ENCODE assay signal across 16 cellular contexts in the genomic region with DNA sequence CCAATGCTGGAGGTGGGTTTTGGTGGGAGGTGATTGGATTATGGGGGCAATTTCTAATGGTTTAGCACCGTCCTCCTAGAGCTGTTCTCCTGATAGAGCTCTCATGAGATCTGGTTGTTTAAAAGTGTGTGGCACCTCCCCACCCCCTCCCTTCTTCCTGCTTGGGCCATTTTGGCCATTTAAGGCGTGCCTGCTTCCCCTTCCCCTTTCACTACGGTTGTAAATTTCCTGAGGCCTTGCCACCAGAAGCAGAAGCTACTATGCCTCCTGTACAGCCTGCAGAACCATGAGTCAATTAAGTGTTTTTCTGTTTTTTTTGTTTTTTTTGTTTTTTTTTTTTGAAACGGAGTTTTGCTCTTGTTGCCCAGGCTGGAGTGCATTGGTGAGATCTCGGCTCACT.
A peak's percentile ranks its signal among the peaks of the same experiment; 100 is the strongest.
DNase-seq lines count a peak whose midpoint lies in the region; ATAC-seq and TF ChIP-seq lines count a peak whose summit lies in the region.
"Had no signal": no experiment of that assay in that cellular context is flagged by ENCODE, and none has a peak within 500 bp of the region (broad histone marks: within the 10 kb centered on the region; RNA-seq: fewer than 3 reads in every experiment).

No MANE protein-coding gene starts in this region.

- H3K9me3 Mint-ChIP-seq in endothelial cell (ENCODE audit: unreplicated experiment): no peaks in the 10 kb centered on the region
- H3K9me3 Mint-ChIP-seq in stimulated activated memory B cell treated with anti-CD40 and anti-IgM and Interleukin-4, amounts not matched to agents 10 μg/mL and 1 μg/mL and 100 μg/mL, for 72 hours: peaks cover 7% of the 10 kb centered on the region

- peak overlapping the region; percentile 39 for H3K27ac Mint-ChIP-seq in endothelial cell (ENCODE audit: unreplicated experiment)
- H3K27ac Mint-ChIP-seq in stimulated activated memory B cell treated with anti-CD40 and anti-IgM and Interleukin-4, amounts not matched to agents 10 μg/mL and 1 μg/mL and 100 μg/mL, for 72 hours: peak overlapping the region; percentile 15
- H3K27ac Mint-ChIP-seq: neural progenitor cell had no signal

- TF ChIP-seq POLR2A in NB4 (IDR thresholded peaks at IDR 0.05; ENCODE audit: extremely low read depth, insufficient read length): no peak

- H3K4me3 Mint-ChIP-seq in endothelial cell (ENCODE audit: unreplicated experiment): no peak overlapping the region
- no peak overlapping the region for H3K4me3 Mint-ChIP-seq in stimulated activated memory B cell treated with anti-CD40 and anti-IgM and Interleukin-4, amounts not matched to agents 10 μg/mL and 1 μg/mL and 100 μg/mL, for 72 hours
- H3K4me3 Mint-ChIP-seq: neural progenitor cell had no signal

- DNase-seq in NB4 (ENCODE audit: low read depth) (peak; percentile 94), endothelial cell (ENCODE audit: low spot score) (no peak), occipital lobe (lab: John Stamatoyannopoulos, UW) (no peak), NCI-H524 (lab: John Stamatoyannopoulos, UW) (no peak), dorsolateral prefrontal cortex (no peak)
- DNase-seq: activated CD4-positive, CD25-positive, alpha-beta regulatory T cell treated with anti-CD3 and anti-CD28 coated beads, Interleukin-2, amount 50 U/mL, for 72 hours; activated T-cell treated with anti-CD3 and anti-CD28 coated beads, Interleukin-2, amount 50 U/mL, for 1 hour; COR-L47; GOT3; NCI-H1436 treated with DMSO at 0.1 percent for 48 hours; NCI-H510A treated with DMSO at 0.1 percent for 48 hours; SHP77 had no signal

- no peak overlapping the region for H3K27ac ChIP-seq in dorsolateral prefrontal cortex
- H3K27ac ChIP-seq: coronary artery, neural progenitor cell had no signal

- TF ChIP-seq CTCF in NB4 (IDR thresholded peaks at IDR 0.05; ENCODE audit: low read depth, low read length): no peak
- no peak for TF ChIP-seq CTCF in endothelial cell (IDR thresholded peaks at IDR 0.05; ENCODE audit: unreplicated experiment)
- no peak for TF ChIP-seq CTCF in dorsolateral prefrontal cortex (IDR thresholded peaks at IDR 0.05 in 54 of 56, conservative IDR thresholded peaks at IDR 0.05 in 2 of 56; ENCODE audit: low read depth in 1 of 56, partially characterized antibody in 56 of 56)

- no peak overlapping the region for H3K4me3 ChIP-seq in NB4 (ENCODE audit: low read depth, low read length)
- no peak overlapping the region for H3K4me3 ChIP-seq in dorsolateral prefrontal cortex
- H3K4me3 ChIP-seq: coronary artery, neural progenitor cell had no signal

- no peaks in the 10 kb centered on the region for H3K27me3 Mint-ChIP-seq in endothelial cell (ENCODE audit: unreplicated experiment)
- no peaks in the 10 kb centered on the region for H3K27me3 Mint-ChIP-seq in stimulated activated memory B cell treated with anti-CD40 and anti-IgM and Interleukin-4, amounts not matched to agents 10 μg/mL and 1 μg/mL and 100 μg/mL, for 72 hours

- H3K36me3 Mint-ChIP-seq in endothelial cell (ENCODE audit: low read depth, unreplicated experiment): no peaks in the 10 kb centered on the region
- peaks cover 11% of the 10 kb centered on the region for H3K36me3 Mint-ChIP-seq in stimulated activated memory B cell treated with anti-CD40 and anti-IgM and Interleukin-4, amounts not matched to agents 10 μg/mL and 1 μg/mL and 100 μg/mL, for 72 hours
- H3K36me3 Mint-ChIP-seq: neural progenitor cell had no signal

- H3K4me1 Mint-ChIP-seq in endothelial cell (ENCODE audit: unreplicated experiment): peaks cover 5% of the 10 kb centered on the region
- peaks cover 25% of the 10 kb centered on the region for H3K4me1 Mint-ChIP-seq in stimulated activated memory B cell treated with anti-CD40 and anti-IgM and Interleukin-4, amounts not matched to agents 10 μg/mL and 1 μg/mL and 100 μg/mL, for 72 hours
- H3K4me1 Mint-ChIP-seq: neural progenitor cell had no signal

- intact Hi-C loops in dorsolateral prefrontal cortex (cut with DNase I): no loop called here

- ATAC-seq in GM19397 (IDR thresholded peaks at IDR 0.05; ENCODE audit: unreplicated experiment): peak; percentile 52
- ATAC-seq in stimulated activated memory B cell treated with anti-CD40 and anti-IgM and Interleukin-4, amounts not matched to agents 10 μg/mL and 1 μg/mL and 100 μg/mL, for 72 hours: peak; percentile 79

- no peaks in the 10 kb centered on the region for H3K27me3 ChIP-seq in dorsolateral prefrontal cortex
- H3K27me3 ChIP-seq: neural progenitor cell had no signal
